8 cellular contexts compared by ENCODE assay signal in genomic region chr22:45240810-45241631, GRCh38.
DNase-seq lines count a peak whose midpoint lies in the region; ATAC-seq and TF ChIP-seq lines count a peak whose summit lies in the region.

Gene KIAA0930, minus strand, starts transcription at chr22:45240894. Its CDS starts 191 bp downstream, at chr22:45240703.

- H3K4me1 ChIP-seq in BLaER1 treated with 17β-estradiol and CSF1 and Interleukin-3, amounts not matched to agents 10 nM and 100 nM: peaks cover 39 to 64% (median 51%) of the 10 kb centered on the region in 10 experiments

- no peaks in the 10 kb centered on the region for H3K9me3 ChIP-seq in BLaER1 treated with 17β-estradiol and CSF1 and Interleukin-3, amounts not matched to agents 10 nM and 100 nM (replicated peaks in 1 of 11)

- no peak for TF ChIP-seq CTCF in coronary artery (IDR thresholded peaks at IDR 0.05)

- peak within 1 kb of the TSS; percentile 76 to 89 (median 87) for H3K9ac ChIP-seq in BLaER1 treated with 17β-estradiol and CSF1 and Interleukin-3, amounts not matched to agents 10 nM and 100 nM

- no peaks in the 10 kb centered on the region for H3K27me3 ChIP-seq in BLaER1 treated with 17β-estradiol and CSF1 and Interleukin-3, amounts not matched to agents 10 nM and 100 nM

- DNase-seq in NCI-H2227 (lab: John Stamatoyannopoulos, UW; ENCODE audit: unreplicated experiment) (peak; percentile 60), coronary artery (ENCODE audit: low spot score) (peak; percentile 90), left kidney (ENCODE audit: low read depth, low spot score) (peak; percentile 88), COR-L47 (lab: John Stamatoyannopoulos, UW) (no peak)
- peak; percentile 75 for DNase-seq in activated CD4-positive, alpha-beta T cell treated with anti-CD3 and anti-CD28 coated beads, Interleukin-2, amount 50 U/mL, for 1 hour
- DNase-seq in stimulated activated CD4-positive, alpha-beta T cell treated with anti-CD3 and anti-CD28 coated beads, Interleukin-1b, Interleukin-23, amount 100 ng/mL, for 4 hours (ENCODE audit: low read depth in 2 of 2): peak; percentile 74 to 78

- peak within 1 kb of the TSS; percentile 73 to 97 (median 90) for H3K4me3 ChIP-seq in BLaER1 treated with 17β-estradiol and CSF1 and Interleukin-3, amounts not matched to agents 10 nM and 100 nM
- H3K4me3 ChIP-seq in coronary artery: peak within 1 kb of the TSS; percentile 75

- peak; percentile 38 for ATAC-seq in GM21723 (IDR thresholded peaks at IDR 0.05; ENCODE audit: unreplicated experiment)

- peak within 1 kb of the TSS; percentile 94 to 100 (median 97) for H3K4me2 ChIP-seq in BLaER1 treated with 17β-estradiol and CSF1 and Interleukin-3, amounts not matched to agents 10 nM and 100 nM

- peaks cover 32 to 44% (median 40%) of the 10 kb centered on the region in 11 experiments for H4K20me1 ChIP-seq in BLaER1 treated with 17β-estradiol and CSF1 and Interleukin-3, amounts not matched to agents 10 nM and 100 nM

- H3K27ac ChIP-seq in BLaER1 treated with 17β-estradiol and CSF1 and Interleukin-3, amounts not matched to agents 10 nM and 100 nM: peak within 1 kb of the TSS; percentile 8 to 86 (median 82); a peak in 21 of 22 replicates
- H3K27ac ChIP-seq in coronary artery: peak within 1 kb of the TSS; percentile 41 to 80

- H3K36me3 ChIP-seq in BLaER1 treated with 17β-estradiol and CSF1 and Interleukin-3, amounts not matched to agents 10 nM and 100 nM: peaks cover 12 to 31% (median 23%) of the 10 kb centered on the region in 11 experiments; a peak in 17 of 22 replicates
